1 cellular context compared by ENCODE assay signal in the genomic region with DNA sequence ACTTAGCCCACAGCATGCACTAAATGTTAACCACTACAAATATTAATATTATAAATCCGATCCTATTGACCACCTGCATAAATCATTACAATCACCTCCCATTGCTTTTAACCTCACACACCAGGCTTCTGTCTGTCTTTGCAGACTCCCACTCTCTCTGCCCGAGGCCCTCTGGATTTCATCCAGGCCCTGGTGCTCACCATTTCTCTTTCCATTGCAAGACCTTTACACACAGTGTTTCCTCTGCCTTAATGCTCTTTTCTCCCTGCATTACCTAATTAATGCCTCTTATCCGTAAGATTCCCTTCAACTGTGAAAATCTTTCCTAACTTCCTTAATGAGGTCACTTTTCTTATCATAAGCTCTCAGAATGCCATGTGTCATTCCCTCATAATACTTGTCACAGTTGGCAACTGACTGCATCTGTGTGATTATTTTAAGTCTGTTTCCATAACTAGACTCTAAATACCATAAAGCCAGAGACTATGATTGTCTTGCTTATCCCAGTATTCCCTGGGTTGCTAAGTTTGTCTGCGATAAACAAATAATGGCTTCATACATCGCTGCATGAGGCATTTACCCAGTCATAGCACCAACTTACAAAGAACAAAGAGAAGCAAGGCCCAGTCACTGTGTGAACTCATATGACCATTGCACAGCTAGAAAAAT.
TF ChIP-seq lines count a peak whose summit lies in the region.

No MANE protein-coding gene starts in this region.

TF ChIP-seq in SK-N-SH treated with all-trans-retinoic acid at 6 μM for 48 hours, 23 proteins besides CTCF, POLR2A, EP300 and RAD21 (continued from another document):
- TF ChIP-seq ARNTL (CRISPR knock-in tag; IDR thresholded peaks at IDR 0.05; ENCODE audit: borderline replicate concordance, low read depth) (no peak), OSR1 (CRISPR knock-in tag; IDR thresholded peaks at IDR 0.05) (no peak)
